ENCODE assay signal across 1 cellular context in genomic region chr19:1248454-1249297, GRCh38.
TF ChIP-seq lines count a peak whose summit lies in the region.

Gene MIDN, plus strand, starts transcription at chr19:1248583. Its CDS starts 1,714 bp downstream, at chr19:1250297.

TF ChIP-seq in GM12878, 131 proteins besides CTCF, POLR2A, EP300 and RAD21 (continued from another document):
- no peak for TF ChIP-seq ZBTB33 (IDR thresholded peaks at IDR 0.05)
- TF ChIP-seq CEBPZ (IDR thresholded peaks at IDR 0.05; ENCODE audit: low read depth, low read length) = no peak
- no peak for TF ChIP-seq RAD51 (IDR thresholded peaks at IDR 0.05)
- TF ChIP-seq ZNF217 (IDR thresholded peaks at IDR 0.05) = peak; percentile 81; the same call in 1 of the 2 replicates
- TF ChIP-seq RELB (IDR thresholded peaks at IDR 0.05; ENCODE audit: low read depth) = 0 out of 2 replicates have a peak, but pooled peaks have one; percentile 31
- no peak for TF ChIP-seq KLF5 (IDR thresholded peaks at IDR 0.05; ENCODE audit: partially characterized antibody)
- peak; percentile 32; the same call in 1 of the 2 replicates for TF ChIP-seq NR2C1 (IDR thresholded peaks at IDR 0.05)
- TF ChIP-seq CBX3 (IDR thresholded peaks at IDR 0.05; ENCODE audit: borderline replicate concordance, low read depth) = no peak
- no peak for TF ChIP-seq STAT3 (IDR thresholded peaks at IDR 0.05; ENCODE audit: low read depth, low read length)
- TF ChIP-seq TARDBP (IDR thresholded peaks at IDR 0.05; ENCODE audit: borderline replicate concordance) = no peak
- TF ChIP-seq SUPT20H (IDR thresholded peaks at IDR 0.05; ENCODE audit: borderline replicate concordance, control insufficient read depth, low read depth, low read length) = no peak
- no peak for TF ChIP-seq IRF4 (IDR thresholded peaks at IDR 0.05; ENCODE audit: low read depth, low read length)
- peak; percentile 92; the same call in 1 of the 2 replicates for TF ChIP-seq ESRRA (IDR thresholded peaks at IDR 0.05; ENCODE audit: low read length)
- TF ChIP-seq MYC (IDR thresholded peaks at IDR 0.05; ENCODE audit: insufficient read depth, insufficient read length, insufficient replicate concordance, low read length, severe bottlenecking) = no peak
- peak; percentile 84; the same call in 1 of the 2 replicates for TF ChIP-seq LARP7 (IDR thresholded peaks at IDR 0.05)
- TF ChIP-seq BACH1 (IDR thresholded peaks at IDR 0.05; ENCODE audit: borderline replicate concordance) = peak; percentile 99
- no peak for TF ChIP-seq BRCA1 (IDR thresholded peaks at IDR 0.05; ENCODE audit: low read depth, low read length)
- no peak for TF ChIP-seq BCL11A (IDR thresholded peaks at IDR 0.05; ENCODE audit: low read depth, low read length)
- TF ChIP-seq ATF7 (IDR thresholded peaks at IDR 0.05; ENCODE audit: low read depth) = no peak
- TF ChIP-seq FOXK2 (IDR thresholded peaks at IDR 0.05) = no peak
- TF ChIP-seq CUX1 (IDR thresholded peaks at IDR 0.05; ENCODE audit: insufficient replicate concordance, low read depth, low read length) = no peak
- TF ChIP-seq KAT2A (conservative IDR thresholded peaks at IDR 0.05; ENCODE audit: control insufficient read depth, low read depth, low read length) = no peak
TF ChIP-seq in GM12878: peak in this region for 29.
